ENCODE assay signal across 2 cellular contexts in genomic region chr3:39271363-39271762, GRCh38.
TF ChIP-seq lines count a peak whose summit lies in the region.

No MANE protein-coding gene starts in this region.

TF ChIP-seq in GM23338, 12 proteins besides CTCF, POLR2A, EP300 and RAD21:
- TF ChIP-seq POLR2AphosphoS5 (IDR thresholded peaks at IDR 0.05; ENCODE audit: low read depth) (no peak), REST (IDR thresholded peaks at IDR 0.05; ENCODE audit: unreplicated experiment) (no peak), EZH2phosphoT487 (IDR thresholded peaks at IDR 0.05; ENCODE audit: unreplicated experiment) (no peak), EZH2 (IDR thresholded peaks at IDR 0.05; ENCODE audit: low read depth, unreplicated experiment) (no peak), ZNF114 (CRISPR knock-in tag; IDR thresholded peaks at IDR 0.05) (no peak), CREB1 (CRISPR knock-in tag; IDR thresholded peaks at IDR 0.05; ENCODE audit: low read depth) (no peak), JUNB (IDR thresholded peaks at IDR 0.05; ENCODE audit: unreplicated experiment) (no peak), ZNF331 (CRISPR knock-in tag; IDR thresholded peaks at IDR 0.05; ENCODE audit: low read depth) (no peak), ETS1 (IDR thresholded peaks at IDR 0.05) (no peak), ZNF462 (CRISPR knock-in tag; IDR thresholded peaks at IDR 0.05) (no peak)

TF ChIP-seq in K562, 482 proteins besides CTCF, POLR2A, EP300 and RAD21:
- TF ChIP-seq BACH1 (tag; IDR thresholded peaks at IDR 0.05) (no peak), NR1H2 (CRISPR knock-in tag; IDR thresholded peaks at IDR 0.05) (no peak), TFAM (CRISPR knock-in tag; conservative IDR thresholded peaks at IDR 0.05) (no peak), ZNF239 (CRISPR knock-in tag; IDR thresholded peaks at IDR 0.05) (no peak), PBX2 (CRISPR knock-in tag; IDR thresholded peaks at IDR 0.05; ENCODE audit: low read depth) (no peak), PBX2 (tag; conservative IDR thresholded peaks at IDR 0.05; ENCODE audit: low read depth) (no peak), RBM22 (IDR thresholded peaks at IDR 0.05; ENCODE audit: low read depth, low read length, poor library complexity, severe bottlenecking) (no peak), MAZ (CRISPR knock-in tag; conservative IDR thresholded peaks at IDR 0.05 in 1 of 2, IDR thresholded peaks at IDR 0.05 in 1 of 2) (no peak), ADNP (tag; IDR thresholded peaks at IDR 0.05) (no peak), SRSF9 (IDR thresholded peaks at IDR 0.05; ENCODE audit: borderline replicate concordance, low read depth, low read length) (no peak), PHTF2 (CRISPR knock-in tag; IDR thresholded peaks at IDR 0.05) (no peak), ZNF696 (CRISPR knock-in tag; conservative IDR thresholded peaks at IDR 0.05) (no peak), NFXL1 (CRISPR knock-in tag; IDR thresholded peaks at IDR 0.05) (no peak), ZNF586 (CRISPR knock-in tag; conservative IDR thresholded peaks at IDR 0.05) (no peak), TAF1 (IDR thresholded peaks at IDR 0.05; ENCODE audit: control insufficient read depth, extremely low read depth, insufficient read depth, low read length, severe bottlenecking) (no peak), ZNF79 (CRISPR knock-in tag; IDR thresholded peaks at IDR 0.05; ENCODE audit: low read depth) (no peak), COPS2 (conservative IDR thresholded peaks at IDR 0.05) (no peak), KLF1 (tag; IDR thresholded peaks at IDR 0.05) (no peak), BCOR (IDR thresholded peaks at IDR 0.05) (no peak), ZNF778 (CRISPR knock-in tag; IDR thresholded peaks at IDR 0.05) (no peak), CREB3 (tag; conservative IDR thresholded peaks at IDR 0.05; ENCODE audit: low read depth) (no peak)
